ENCODE assay signal across 24 cellular contexts in the genomic region with DNA sequence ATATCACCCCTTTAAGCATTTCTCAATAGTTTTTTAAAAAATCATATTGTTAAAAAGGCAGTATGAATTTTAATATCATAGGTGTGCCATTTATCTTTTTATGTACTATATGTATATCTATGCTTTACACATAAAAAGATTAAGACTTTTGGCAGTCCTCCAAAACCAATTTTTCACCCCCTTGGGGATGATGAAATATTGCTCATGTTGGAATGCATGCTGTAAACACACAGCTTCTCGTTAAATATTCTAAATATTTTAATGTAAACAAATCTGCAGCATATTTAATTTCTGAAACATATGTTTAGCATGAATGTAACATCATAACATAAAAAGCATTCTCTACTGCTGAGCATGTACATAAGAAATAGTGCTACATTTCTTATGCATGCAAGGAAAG.
"Had no signal": no experiment of that assay in that cellular context is flagged by ENCODE, and none has a peak within 500 bp of the region (broad histone marks: within the 10 kb centered on the region; RNA-seq: fewer than 3 reads in every experiment).

No MANE protein-coding gene starts in this region.

- H3K27me3 ChIP-seq: breast epithelium, esophagus muscularis mucosa, hepatocyte, spleen, testis had no signal

- H2AFZ ChIP-seq: hepatocyte, parathyroid adenoma had no signal

- H3K4me1 Mint-ChIP-seq: activated CD4-positive, alpha-beta T cell treated with anti-CD3 and anti-CD28 coated beads, Interleukin-2, amount 10 ng/mL, durations not matched to agents 7 days and 5 days; activated naive CD4-positive, alpha-beta T cell treated with anti-CD3 and anti-CD28 coated beads, Interleukin-2, amount 10 ng/mL, durations not matched to agents 7 days and 5 days; activated naive CD8-positive, alpha-beta T cell treated with anti-CD3 and anti-CD28 coated beads, Interleukin-2, amount 50 U/mL, for 24 hours had no signal

- H3K9me3 ChIP-seq: breast epithelium, esophagus muscularis mucosa, lower lobe of right lung, testis had no signal

- H3K4me3 ChIP-seq: breast epithelium, esophagus muscularis mucosa, hepatocyte, lower lobe of right lung, spleen, testis had no signal

- H3K27ac ChIP-seq: breast epithelium, esophagus muscularis mucosa, hepatocyte, lower lobe of right lung, parathyroid adenoma, spleen, testis had no signal

- H3K4me2 ChIP-seq: hepatocyte had no signal

- H3K27ac Mint-ChIP-seq: activated CD4-positive, alpha-beta T cell treated with anti-CD3 and anti-CD28 coated beads, Interleukin-2, amount 10 ng/mL, durations not matched to agents 7 days and 5 days; activated naive CD4-positive, alpha-beta T cell treated with anti-CD3 and anti-CD28 coated beads, Interleukin-2, amount 10 ng/mL, durations not matched to agents 7 days and 5 days; activated naive CD8-positive, alpha-beta T cell treated with anti-CD3 and anti-CD28 coated beads, Interleukin-2, amount 50 U/mL, for 24 hours; dendritic cell treated with granulocyte-macrophage colony-stimulating factor and Interleukin-4, amounts not matched to agents 40 ng/mL and 50 ng/mL, for 4 days; nephron; stimulated activated memory B cell treated with anti-CD40 and anti-IgM and Interleukin-4, amounts not matched to agents 10 μg/mL and 1 μg/mL and 100 μg/mL, for 72 hours; type B pancreatic cell had no signal

- H3K36me3 Mint-ChIP-seq: activated naive CD4-positive, alpha-beta T cell treated with anti-CD3 and anti-CD28 coated beads, Interleukin-2, amount 10 ng/mL, durations not matched to agents 7 days and 5 days; stimulated activated memory B cell treated with anti-CD40 and anti-IgM and Interleukin-4, amounts not matched to agents 10 μg/mL and 1 μg/mL and 100 μg/mL, for 72 hours; type B pancreatic cell had no signal

- H3K27me3 Mint-ChIP-seq: activated CD4-positive, alpha-beta T cell treated with anti-CD3 and anti-CD28 coated beads, Interleukin-2, amount 10 ng/mL, durations not matched to agents 7 days and 5 days; activated naive CD4-positive, alpha-beta T cell treated with anti-CD3 and anti-CD28 coated beads, Interleukin-2, amount 10 ng/mL, durations not matched to agents 7 days and 5 days; activated naive CD8-positive, alpha-beta T cell treated with anti-CD3 and anti-CD28 coated beads, Interleukin-2, amount 50 U/mL, for 24 hours; dendritic cell treated with granulocyte-macrophage colony-stimulating factor and Interleukin-4, amounts not matched to agents 40 ng/mL and 50 ng/mL, for 4 days; stimulated activated memory B cell treated with anti-CD40 and anti-IgM and Interleukin-4, amounts not matched to agents 10 μg/mL and 1 μg/mL and 100 μg/mL, for 72 hours; type B pancreatic cell had no signal

- H3K4me3 Mint-ChIP-seq: activated CD4-positive, alpha-beta T cell treated with anti-CD3 and anti-CD28 coated beads, Interleukin-2, amount 10 ng/mL, durations not matched to agents 7 days and 5 days; activated naive CD4-positive, alpha-beta T cell treated with anti-CD3 and anti-CD28 coated beads, Interleukin-2, amount 10 ng/mL, durations not matched to agents 7 days and 5 days; activated naive CD8-positive, alpha-beta T cell treated with anti-CD3 and anti-CD28 coated beads, Interleukin-2, amount 50 U/mL, for 24 hours; dendritic cell treated with granulocyte-macrophage colony-stimulating factor and Interleukin-4, amounts not matched to agents 40 ng/mL and 50 ng/mL, for 4 days; nephron; stimulated activated memory B cell treated with anti-CD40 and anti-IgM and Interleukin-4, amounts not matched to agents 10 μg/mL and 1 μg/mL and 100 μg/mL, for 72 hours; type B pancreatic cell had no signal

- ATAC-seq: activated CD4-positive, CD25-positive, alpha-beta regulatory T cell treated with anti-CD3 and anti-CD28 coated beads, Interleukin-2, amount 50 U/mL, for 24 hours; activated naive CD8-positive, alpha-beta T cell treated with anti-CD3 and anti-CD28 coated beads, Interleukin-2, amount 50 U/mL, for 24 hours; left colon; lower lobe of right lung; sciatic nerve; stimulated activated memory B cell treated with anti-CD40 and anti-IgM and Interleukin-4, amounts not matched to agents 10 μg/mL and 1 μg/mL and 100 μg/mL, for 72 hours had no signal

- DNase-seq: activated CD4-positive, alpha-beta T cell treated with anti-CD3 and anti-CD28 coated beads, Interleukin-2, amount 10 ng/mL, durations not matched to agents 7 days and 5 days; activated CD8-positive, alpha-beta memory T cell treated with anti-CD3 and anti-CD28 coated beads, Interleukin-2, amount 50 U/mL, for 4 hours; activated effector memory CD4-positive, alpha-beta T cell treated with Interleukin-2 at 50 U/mL for 16 hours; activated naive CD4-positive, alpha-beta T cell treated with anti-CD3 and anti-CD28 coated beads, Interleukin-2, amount 10 ng/mL, durations not matched to agents 7 days and 5 days; activated naive CD8-positive, alpha-beta T cell treated with anti-CD3 and anti-CD28 coated beads, Interleukin-2, amount 50 U/mL, for 24 hours; activated T-cell treated with anti-CD3 and anti-CD28 coated beads, Interleukin-2, amount 50 U/mL, for 48 hours; aorta; effector CD8-positive, alpha-beta T cell; left colon; lower lobe of right lung; spleen; stimulated activated CD4-positive, alpha-beta T cell treated with anti-CD3 and anti-CD28 coated beads, Interleukin-4, amount 100 ng/mL, for 4 hours; testis had no signal

- FAIRE-seq: islet of Langerhans had no signal

- H3K9me3 Mint-ChIP-seq: activated naive CD8-positive, alpha-beta T cell treated with anti-CD3 and anti-CD28 coated beads, Interleukin-2, amount 50 U/mL, for 24 hours; dendritic cell treated with granulocyte-macrophage colony-stimulating factor and Interleukin-4, amounts not matched to agents 40 ng/mL and 50 ng/mL, for 4 days; nephron; type B pancreatic cell had no signal

- H3K36me3 ChIP-seq: breast epithelium, esophagus muscularis mucosa, lower lobe of right lung, spleen had no signal

- H3K9ac ChIP-seq: parathyroid adenoma had no signal

- H3K79me2 ChIP-seq: hepatocyte, parathyroid adenoma had no signal

- H3K4me1 ChIP-seq: breast epithelium, esophagus muscularis mucosa, lower lobe of right lung, parathyroid adenoma, spleen, testis had no signal
